In the genomic region with DNA sequence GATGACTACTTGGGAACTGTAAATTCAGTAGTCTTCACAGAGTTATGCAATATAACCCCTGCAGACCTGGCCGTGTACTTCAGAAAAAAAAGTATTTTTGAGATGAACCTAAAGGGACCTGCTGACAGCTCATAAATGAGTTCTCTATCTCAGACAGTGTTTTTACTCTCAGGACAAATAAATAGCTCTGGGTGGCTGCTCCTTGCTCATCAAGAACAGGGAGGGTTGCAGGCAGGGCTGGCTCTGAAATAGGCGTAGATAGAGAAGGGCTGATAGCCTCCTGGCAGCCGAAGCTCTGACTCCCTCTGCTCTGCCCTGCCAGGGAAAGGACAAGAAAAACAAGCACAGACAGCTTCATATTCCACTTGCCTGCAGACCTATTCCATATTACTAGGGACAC, we compare ENCODE assay signal across 23 cellular contexts.
DNase-seq lines count a peak whose midpoint lies in the region; ATAC-seq, FAIRE-seq and TF ChIP-seq lines count a peak whose summit lies in the region.
"Had no signal": no experiment of that assay in that cellular context is flagged by ENCODE, and none has a peak within 500 bp of the region (broad histone marks: within the 10 kb centered on the region; RNA-seq: fewer than 3 reads in every experiment).

No MANE protein-coding gene starts in this region.

- H3K27me3 Mint-ChIP-seq in T-helper 17 cell = peaks cover 6% of the 10 kb centered on the region
- H3K27me3 Mint-ChIP-seq: stimulated activated naive B cell treated with anti-CD40 and anti-IgM and Interleukin-4, amounts not matched to agents 10 μg/mL and 1 μg/mL and 100 μg/mL, for 72 hours had no signal

- in situ Hi-C loops in HepG2 (cut with HindIII; ENCODE audit: extremely low pct_ligation_motif_present, low pct_unique_long_range_greater_than_20kb) = no loop called here

- no peaks in the 10 kb centered on the region for H3K9me3 ChIP-seq in right lobe of liver
- H3K9me3 ChIP-seq in HepG2 (ENCODE audit: low read length) = no peaks in the 10 kb centered on the region
- H3K9me3 ChIP-seq in aorta (ENCODE audit: control insufficient read depth, low read length) = no peaks in the 10 kb centered on the region
- H3K9me3 ChIP-seq in T-helper 17 cell (ENCODE audit: control insufficient read depth, low read length, poor library complexity, severe bottlenecking) = no peaks in the 10 kb centered on the region
- H3K9me3 ChIP-seq: BLaER1, pancreas, SJCRH30, thyroid gland had no signal

- H3K79me2 ChIP-seq in HepG2 (ENCODE audit: insufficient read depth, low read length) = no peaks in the 10 kb centered on the region

- DNase-seq in right lobe of liver (no peak), HepG2 (ENCODE audit: low spot score) (no peak), fibroblast of pulmonary artery (ENCODE audit: low read depth) (peak; percentile 15), left lobe of liver (ENCODE audit: low spot score) (no peak), aorta (no peak), midbrain (lab: John Stamatoyannopoulos, UW) (no peak), foreskin melanocyte (no peak), T-helper 17 cell (no peak)
- DNase-seq: activated CD4-positive, alpha-beta T cell treated with anti-CD3 and anti-CD28 coated beads, Interleukin-2, amount 50 U/mL, for 48 hours; activated gamma-delta T cell treated with Interleukin-2 at 50 U/mL for 16 hours; amniotic stem cell; Calu3; central memory CD4-positive, alpha-beta T cell; H7; immature natural killer cell; NCI-H1436 treated with DMSO at 0.1 percent for 48 hours; NCI-H526; pancreas; SJCRH30; stimulated activated CD4-positive, alpha-beta T cell treated with anti-CD3 and anti-CD28 coated beads, Interleukin-2, amount 100 ng/mL, for 24 hours; stimulated activated naive B cell treated with anti-CD40 and anti-IgM and Interleukin-4, amounts not matched to agents 10 μg/mL and 1 μg/mL and 100 μg/mL, for 72 hours; thyroid gland had no signal

- FAIRE-seq in HepG2 (lab: Jason Lieb, UNC) = no peak
- FAIRE-seq: pancreas had no signal

- peaks cover 0 to 18% (median 4%) of the 10 kb centered on the region in 4 donors for H3K4me1 ChIP-seq in right lobe of liver
- H3K4me1 ChIP-seq in HepG2 (ENCODE audit: insufficient read depth, low read length) = no peaks in the 10 kb centered on the region
- no peaks in the 10 kb centered on the region for H3K4me1 ChIP-seq in aorta (ENCODE audit: control insufficient read depth in 1 of 2, insufficient read depth in 2 of 2, low read length in 2 of 2)
- H3K4me1 ChIP-seq: BLaER1, pancreas, SJCRH30 had no signal

- H3K4me3 ChIP-seq in right lobe of liver (no peak overlapping the region), HepG2 (replicated peaks in 1 of 3; ENCODE audit: insufficient read depth in 1 of 3, low read depth in 2 of 3, low read length in 3 of 3) (no peak overlapping the region), fibroblast of pulmonary artery (replicated peaks; ENCODE audit: low read depth, low read length) (no peak overlapping the region), aorta (ENCODE audit: low read length in 2 of 2) (no peak overlapping the region)
- H3K4me3 ChIP-seq: BLaER1, pancreas, SJCRH30, thyroid gland had no signal

- POLR2A ChIA-PET in HepG2 (lab: Yijun Ruan, JAX) = interaction anchor here (1.1 kb wide), 1 partner anchor 205 kb away, joined by 5 read pairs; a partner anchor contains a TSS

- no peak for TF ChIP-seq POLR2A in right lobe of liver (IDR thresholded peaks at IDR 0.05)
- no peak for TF ChIP-seq POLR2A in HepG2 (IDR thresholded peaks at IDR 0.05; ENCODE audit: insufficient read depth in 1 of 2, low read depth in 2 of 2, low read length in 2 of 2)

- TF ChIP-seq CTCF in right lobe of liver (IDR thresholded peaks at IDR 0.05) = no peak
- no peak for TF ChIP-seq CTCF in HepG2 (CRISPR knock-in tag; IDR thresholded peaks at IDR 0.05)
- TF ChIP-seq CTCF in fibroblast of pulmonary artery (IDR thresholded peaks at IDR 0.05; ENCODE audit: low read length, missing control alignments) = no peak

- no peak overlapping the region for H3K4me3 Mint-ChIP-seq in T-helper 17 cell
- H3K4me3 Mint-ChIP-seq: immature natural killer cell; stimulated activated naive B cell treated with anti-CD40 and anti-IgM and Interleukin-4, amounts not matched to agents 10 μg/mL and 1 μg/mL and 100 μg/mL, for 72 hours had no signal

- H3K27ac ChIP-seq in right lobe of liver (no peak overlapping the region), HepG2 (ENCODE audit: extremely low read length, insufficient read depth, low read length) (no peak overlapping the region), aorta (ENCODE audit: low read depth in 1 of 2, low read length in 2 of 2) (no peak overlapping the region)
- H3K27ac ChIP-seq: BLaER1, pancreas, SJCRH30, thyroid gland had no signal

- WGBS in right lobe of liver (ENCODE audit: insufficient coverage, low coverage, low lambda C conversion rate, missing lambda C conversion rate) = 54% methylated on average over 3 of the region's 3 CpGs
- 86% methylated on average over 3 of the region's 3 CpGs for WGBS in HepG2 (ENCODE audit: low lambda C conversion rate)
- WGBS in aorta, 2 donors = 31 to 68% methylated on average over 3 of the region's 3 CpGs

- no peak overlapping the region for H3K9ac ChIP-seq in HepG2 (ENCODE audit: insufficient read depth, low read depth, low read length)
- H3K9ac ChIP-seq: BLaER1 had no signal

- TF ChIP-seq EP300 in HepG2 (IDR thresholded peaks at IDR 0.05; ENCODE audit: low read depth in 2 of 2, low read length in 2 of 2) (no peak), HepG2 (CRISPR knock-in tag; IDR thresholded peaks at IDR 0.05; ENCODE audit: borderline replicate concordance) (no peak)

- ATAC-seq in right lobe of liver (peak in 3 of 4 donors; percentile 29 to 70 (median 49)), HepG2 (no peak), left lobe of liver (peak; percentile 64), aorta (ENCODE audit: low FRiP score) (peak; percentile 45), T-helper 17 cell (no peak)

- H4K20me1 ChIP-seq in HepG2 (ENCODE audit: insufficient read depth, low read length) = no peaks in the 10 kb centered on the region
- H4K20me1 ChIP-seq: BLaER1 had no signal

- CTCF ChIA-PET in HepG2 (lab: Yijun Ruan, JAX; ENCODE audit: low intra/inter-chr PET ratio, low total read pairs) = no interaction called here

- H3K36me3 Mint-ChIP-seq in T-helper 17 cell (ENCODE audit: low read depth) = no peaks in the 10 kb centered on the region
- H3K36me3 Mint-ChIP-seq: immature natural killer cell; stimulated activated naive B cell treated with anti-CD40 and anti-IgM and Interleukin-4, amounts not matched to agents 10 μg/mL and 1 μg/mL and 100 μg/mL, for 72 hours had no signal

- H3K27ac Mint-ChIP-seq in T-helper 17 cell = no peak overlapping the region
- H3K27ac Mint-ChIP-seq: immature natural killer cell; stimulated activated naive B cell treated with anti-CD40 and anti-IgM and Interleukin-4, amounts not matched to agents 10 μg/mL and 1 μg/mL and 100 μg/mL, for 72 hours had no signal

- H3K27me3 ChIP-seq in right lobe of liver (no peaks in the 10 kb centered on the region), HepG2 (ENCODE audit: control insufficient read depth in 1 of 2, insufficient read depth in 2 of 2, low read length in 2 of 2) (no peaks in the 10 kb centered on the region), aorta (ENCODE audit: control insufficient read depth in 1 of 2, insufficient read depth in 2 of 2, low read length in 1 of 2) (no peaks in the 10 kb centered on the region)
- H3K27me3 ChIP-seq: BLaER1, pancreas, SJCRH30, thyroid gland had no signal

- no peak for TF ChIP-seq RAD21 in HepG2 (CRISPR knock-in tag; IDR thresholded peaks at IDR 0.05)

- intact Hi-C loops in right lobe of liver (cut with DNase I) = no loop called here
- intact Hi-C loops in HepG2 (cut with micrococcal nuclease; ENCODE audit: unreplicated experiment) = no loop called here
- intact Hi-C loops in aorta (cut with DNase I) = loop anchor here in 1 of 2 donors (10.0 kb wide), 1 partner anchor 1836 kb away; no protein-coding TSS in a partner anchor

- no peaks in the 10 kb centered on the region for H3K4me1 Mint-ChIP-seq in T-helper 17 cell
- H3K4me1 Mint-ChIP-seq: immature natural killer cell had no signal

- H3K36me3 ChIP-seq in right lobe of liver (no peaks in the 10 kb centered on the region), HepG2 (replicated peaks in 1 of 2; ENCODE audit: control insufficient read depth in 1 of 2, insufficient read depth in 2 of 2, low read length in 2 of 2) (no peaks in the 10 kb centered on the region), aorta (ENCODE audit: control insufficient read depth in 1 of 2, insufficient read depth in 2 of 2, low read length in 1 of 2) (no peaks in the 10 kb centered on the region)
- H3K36me3 ChIP-seq: BLaER1, pancreas, SJCRH30, thyroid gland had no signal

- H3K4me2 ChIP-seq in HepG2 (ENCODE audit: low read depth, low read length) = no peak overlapping the region
- H3K4me2 ChIP-seq: BLaER1 had no signal

- no TSS peak for BruUV-seq in HepG2 (replicated peaks; lab: Mats Ljungman, UMichigan)

- H2AFZ ChIP-seq in HepG2 (ENCODE audit: low read length) = no peak overlapping the region

TF ChIP-seq in HepG2, 621 proteins besides CTCF, POLR2A, EP300 and RAD21 (continues in another document):
- TF ChIP-seq ZNF547 (CRISPR knock-in tag; IDR thresholded peaks at IDR 0.05) (no peak), ETV6 (CRISPR knock-in tag; conservative IDR thresholded peaks at IDR 0.05) (no peak), ZNF160 (CRISPR knock-in tag; IDR thresholded peaks at IDR 0.05) (no peak), ZBTB38 (CRISPR knock-in tag; IDR thresholded peaks at IDR 0.05) (no peak), PHF8 (CRISPR knock-in tag; IDR thresholded peaks at IDR 0.05) (no peak), PTBP1 (IDR thresholded peaks at IDR 0.05; ENCODE audit: low read depth, low read length, poor library complexity, severe bottlenecking) (no peak), SMC3 (IDR thresholded peaks at IDR 0.05; ENCODE audit: low read length) (no peak)
- TF ChIP-seq, protein P1, sequence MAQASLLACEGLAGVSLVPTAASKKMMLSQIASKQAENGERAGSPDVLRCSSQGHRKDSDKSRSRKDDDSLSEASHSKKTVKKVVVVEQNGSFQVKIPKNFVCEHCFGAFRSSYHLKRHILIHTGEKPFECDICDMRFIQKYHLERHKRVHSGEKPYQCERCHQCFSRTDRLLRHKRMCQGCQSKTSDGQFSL (CRISPR knock-in tag; IDR thresholded peaks at IDR 0.05) = no peak

Comparison
In these comparisons a context has a peak if more than half of its experiments do, and no peak if none do; other contexts are left out.
1. ATAC-seq: peak in right lobe of liver (3 of 4), left lobe of liver (single experiment) and aorta (single experiment); none in HepG2 (single experiment) and T-helper 17 cell (single experiment).